20 cellular contexts compared by ENCODE assay signal in genomic region chr18:46283895-46284295, GRCh38.
DNase-seq lines count a peak whose midpoint lies in the region; ATAC-seq and TF ChIP-seq lines count a peak whose summit lies in the region.
"Had no signal": no experiment of that assay in that cellular context is flagged by ENCODE, and none has a peak within 500 bp of the region (broad histone marks: within the 10 kb centered on the region; RNA-seq: fewer than 3 reads in every experiment).

No MANE protein-coding gene starts in this region.

- H3K79me2 ChIP-seq in neural progenitor cell (ENCODE audit: low read depth), result no peaks in the 10 kb centered on the region

- peaks cover 5% of the 10 kb centered on the region for H4K20me1 ChIP-seq in neural progenitor cell (ENCODE audit: low read depth)

- H3K4me2 ChIP-seq in neural progenitor cell, result peak overlapping the region; percentile 31

- H3K4me1 ChIP-seq in neural progenitor cell, result peaks cover 18% of the 10 kb centered on the region
- H3K4me1 ChIP-seq: adrenal gland, lower lobe of right lung had no signal

- H3K27ac ChIP-seq in WERI-Rb-1, result peak overlapping the region; percentile 2; the same call in 1 of the 2 replicates
- no peak overlapping the region for H3K27ac ChIP-seq in neural progenitor cell
- H3K27ac ChIP-seq in coronary artery, result no peak overlapping the region
- H3K27ac ChIP-seq: adrenal gland, lower lobe of right lung had no signal

- no peaks in the 10 kb centered on the region for H3K9me3 Mint-ChIP-seq in activated naive CD4-positive, alpha-beta T cell treated with anti-CD3 and anti-CD28 coated beads, Interleukin-2, amount 50 U/mL, for 72 hours
- H3K9me3 Mint-ChIP-seq in activated naive CD4-positive, alpha-beta T cell treated with anti-CD3 and anti-CD28 coated beads for 36 hours, result no peaks in the 10 kb centered on the region
- H3K9me3 Mint-ChIP-seq in neural progenitor cell, result no peaks in the 10 kb centered on the region
- H3K9me3 Mint-ChIP-seq: activated CD4-positive, alpha-beta memory T cell treated with anti-CD3 and anti-CD28 coated beads, Interleukin-2, amount 10 ng/mL, durations not matched to agents 7 days and 5 days; activated T-helper 1 cell treated with anti-CD3 and anti-CD28 coated beads, Interleukin-12 subunit alpha, Interleukin-12 subunit beta, Interleukin-2, Interleukin-4 antibody, amounts not matched to agents 30 ng/mL and 10 ng/mL and 1 ng/mL, durations not matched to agents 14 hours and 24 hours and 36 hours; CD8-positive, alpha-beta T cell; effector memory CD8-positive, alpha-beta T cell; natural killer cell treated with Interleukin-12 subunit alpha and Interleukin-12 subunit beta and Interleukin-15 and Interleukin-18, amount 100 ng/mL, for 72 hours; stimulated activated naive CD8-positive, alpha-beta T cell treated with anti-CD3 and anti-CD28 coated beads, Interleukin-15, amount 100 ng/mL, for 72 hours had no signal

- H3K27me3 ChIP-seq in WERI-Rb-1 (ENCODE audit: insufficient read depth, low read depth, severe bottlenecking), result no peaks in the 10 kb centered on the region
- no peaks in the 10 kb centered on the region for H3K27me3 ChIP-seq in neural progenitor cell
- H3K27me3 ChIP-seq: adrenal gland had no signal

- H3K9ac ChIP-seq in neural progenitor cell, result no peak overlapping the region

- intact Hi-C loops in activated naive CD4-positive, alpha-beta T cell treated with anti-CD3 and anti-CD28 coated beads for 36 hours (cut with micrococcal nuclease), result no loop called here

- peak; percentile 16; the same call in 1 of the 2 replicates for TF ChIP-seq CTCF in WERI-Rb-1 (IDR thresholded peaks at IDR 0.05; ENCODE audit: low read depth, low read length)
- no peak for TF ChIP-seq CTCF in neural progenitor cell (IDR thresholded peaks at IDR 0.05)
- no peak for TF ChIP-seq CTCF in coronary artery (IDR thresholded peaks at IDR 0.05)

- CTCF ChIA-PET in activated naive CD4-positive, alpha-beta T cell treated with anti-CD3 and anti-CD28 coated beads for 36 hours (lab: Charles Lee), result interaction anchor here (1.5 to 6.9 kb wide), 3 partner anchors 110 to 197 kb away, joined by 3 to 53 read pairs (median 46); a partner anchor contains a TSS

- no peak overlapping the region for H3K4me3 Mint-ChIP-seq in activated naive CD4-positive, alpha-beta T cell treated with anti-CD3 and anti-CD28 coated beads for 36 hours
- no peak overlapping the region for H3K4me3 Mint-ChIP-seq in neural progenitor cell
- H3K4me3 Mint-ChIP-seq: activated CD4-positive, alpha-beta memory T cell treated with anti-CD3 and anti-CD28 coated beads, Interleukin-2, amount 10 ng/mL, durations not matched to agents 7 days and 5 days; activated T-helper 1 cell treated with anti-CD3 and anti-CD28 coated beads, Interleukin-12 subunit alpha, Interleukin-12 subunit beta, Interleukin-2, Interleukin-4 antibody, amounts not matched to agents 30 ng/mL and 10 ng/mL and 1 ng/mL, durations not matched to agents 14 hours and 24 hours and 36 hours; CD8-positive, alpha-beta T cell; effector memory CD8-positive, alpha-beta T cell; natural killer cell treated with Interleukin-12 subunit alpha and Interleukin-12 subunit beta and Interleukin-15 and Interleukin-18, amount 100 ng/mL, for 72 hours; stimulated activated naive CD8-positive, alpha-beta T cell treated with anti-CD3 and anti-CD28 coated beads, Interleukin-15, amount 100 ng/mL, for 72 hours had no signal

- no peak overlapping the region for H2AFZ ChIP-seq in neural progenitor cell (replicated peaks)

- no peaks in the 10 kb centered on the region for H3K9me3 ChIP-seq in WERI-Rb-1 (ENCODE audit: severe bottlenecking)
- H3K9me3 ChIP-seq in neural progenitor cell (ENCODE audit: low read depth), result no peaks in the 10 kb centered on the region
- H3K9me3 ChIP-seq: adrenal gland, lower lobe of right lung had no signal

- no peak for ATAC-seq in activated naive CD4-positive, alpha-beta T cell treated with anti-CD3 and anti-CD28 coated beads, Interleukin-2, amount 50 U/mL, for 72 hours
- no peak for ATAC-seq in GM19397 (IDR thresholded peaks at IDR 0.05; ENCODE audit: unreplicated experiment)
- ATAC-seq: CD8-positive, alpha-beta T cell; effector memory CD8-positive, alpha-beta T cell; lower lobe of right lung; natural killer cell treated with Interleukin-12 subunit alpha and Interleukin-12 subunit beta and Interleukin-15 and Interleukin-18, amount 100 ng/mL, for 72 hours; stimulated activated naive CD8-positive, alpha-beta T cell treated with anti-CD3 and anti-CD28 coated beads, Interleukin-15, amount 100 ng/mL, for 72 hours had no signal

- no peaks in the 10 kb centered on the region for H3K27me3 Mint-ChIP-seq in activated naive CD4-positive, alpha-beta T cell treated with anti-CD3 and anti-CD28 coated beads for 36 hours (ENCODE audit: low read depth)
- H3K27me3 Mint-ChIP-seq in neural progenitor cell (ENCODE audit: insufficient read depth, low read depth), result no peaks in the 10 kb centered on the region
- H3K27me3 Mint-ChIP-seq: activated CD4-positive, alpha-beta memory T cell treated with anti-CD3 and anti-CD28 coated beads, Interleukin-2, amount 10 ng/mL, durations not matched to agents 7 days and 5 days; effector memory CD8-positive, alpha-beta T cell; natural killer cell treated with Interleukin-12 subunit alpha and Interleukin-12 subunit beta and Interleukin-15 and Interleukin-18, amount 100 ng/mL, for 72 hours; stimulated activated naive CD8-positive, alpha-beta T cell treated with anti-CD3 and anti-CD28 coated beads, Interleukin-15, amount 100 ng/mL, for 72 hours had no signal

- no peaks in the 10 kb centered on the region for H3K36me3 Mint-ChIP-seq in activated naive CD4-positive, alpha-beta T cell treated with anti-CD3 and anti-CD28 coated beads, Interleukin-2, amount 50 U/mL, for 72 hours
- H3K36me3 Mint-ChIP-seq in activated naive CD4-positive, alpha-beta T cell treated with anti-CD3 and anti-CD28 coated beads for 36 hours (ENCODE audit: low read depth), result no peaks in the 10 kb centered on the region
- H3K36me3 Mint-ChIP-seq in neural progenitor cell, result no peaks in the 10 kb centered on the region
- H3K36me3 Mint-ChIP-seq: CD8-positive, alpha-beta T cell; natural killer cell treated with Interleukin-12 subunit alpha and Interleukin-12 subunit beta and Interleukin-15 and Interleukin-18, amount 100 ng/mL, for 72 hours had no signal

- no peaks in the 10 kb centered on the region for H3K36me3 ChIP-seq in WERI-Rb-1
- no peaks in the 10 kb centered on the region for H3K36me3 ChIP-seq in neural progenitor cell
- H3K36me3 ChIP-seq: adrenal gland, lower lobe of right lung had no signal

- H3K27ac Mint-ChIP-seq in activated naive CD4-positive, alpha-beta T cell treated with anti-CD3 and anti-CD28 coated beads, Interleukin-2, amount 50 U/mL, for 72 hours, result peak overlapping the region; percentile 8 to 36
- H3K27ac Mint-ChIP-seq in activated naive CD4-positive, alpha-beta T cell treated with anti-CD3 and anti-CD28 coated beads for 36 hours, result no peak overlapping the region
- no peak overlapping the region for H3K27ac Mint-ChIP-seq in neural progenitor cell
- H3K27ac Mint-ChIP-seq: activated CD4-positive, alpha-beta memory T cell treated with anti-CD3 and anti-CD28 coated beads, Interleukin-2, amount 10 ng/mL, durations not matched to agents 7 days and 5 days; activated T-helper 1 cell treated with anti-CD3 and anti-CD28 coated beads, Interleukin-12 subunit alpha, Interleukin-12 subunit beta, Interleukin-2, Interleukin-4 antibody, amounts not matched to agents 30 ng/mL and 10 ng/mL and 1 ng/mL, durations not matched to agents 14 hours and 24 hours and 36 hours; CD8-positive, alpha-beta T cell; effector memory CD8-positive, alpha-beta T cell; natural killer cell treated with Interleukin-12 subunit alpha and Interleukin-12 subunit beta and Interleukin-15 and Interleukin-18, amount 100 ng/mL, for 72 hours had no signal

- no peaks in the 10 kb centered on the region for H3K4me1 Mint-ChIP-seq in activated naive CD4-positive, alpha-beta T cell treated with anti-CD3 and anti-CD28 coated beads for 36 hours (ENCODE audit: low read depth)
- H3K4me1 Mint-ChIP-seq in neural progenitor cell, result peaks cover 16% of the 10 kb centered on the region
- H3K4me1 Mint-ChIP-seq: activated CD4-positive, alpha-beta memory T cell treated with anti-CD3 and anti-CD28 coated beads, Interleukin-2, amount 10 ng/mL, durations not matched to agents 7 days and 5 days had no signal

- no peak for DNase-seq in activated naive CD4-positive, alpha-beta T cell treated with anti-CD3 and anti-CD28 coated beads, Interleukin-2, amount 50 U/mL, for 72 hours (ENCODE audit: low spot score in 2 of 2)
- DNase-seq in activated naive CD4-positive, alpha-beta T cell treated with anti-CD3 and anti-CD28 coated beads for 36 hours, result no peak
- DNase-seq in NCI-H2196 treated with DMSO at 0.1 percent for 48 hours (lab: John Stamatoyannopoulos, UW; ENCODE audit: unreplicated experiment) (peak; percentile 40), WERI-Rb-1 (peak; percentile 79), neural progenitor cell (ENCODE audit: low spot score) (peak; percentile 78), coronary artery (ENCODE audit: low spot score) (no peak), D341Med (ENCODE audit: low spot score) (no peak)
- DNase-seq: ACHN; activated CD4-positive, alpha-beta memory T cell treated with anti-CD3 and anti-CD28 coated beads, Interleukin-2, amount 10 ng/mL, durations not matched to agents 7 days and 5 days; adrenal gland; CD8-positive, alpha-beta T cell; effector memory CD8-positive, alpha-beta T cell; KG1; lower lobe of right lung; NCI-H1436; stimulated activated CD4-positive, alpha-beta T cell treated with anti-CD3 and anti-CD28 coated beads, Interleukin-15, amount 100 ng/mL, for 24 hours; stimulated activated naive CD8-positive, alpha-beta T cell treated with anti-CD3 and anti-CD28 coated beads, Interleukin-15, amount 100 ng/mL, for 72 hours had no signal

- peaks cover 19% of the 10 kb centered on the region for H3F3A ChIP-seq in neural progenitor cell (ENCODE audit: low read depth)

- H3K4me3 ChIP-seq in WERI-Rb-1 (ENCODE audit: low read depth, low read length) (no peak overlapping the region), neural progenitor cell (no peak overlapping the region), coronary artery (no peak overlapping the region)
- H3K4me3 ChIP-seq: adrenal gland, lower lobe of right lung had no signal

Comparison
In these comparisons a context has a peak if more than half of its experiments do, and no peak if none do; other contexts are left out.
1. H3K27ac Mint-ChIP-seq: peak in activated naive CD4-positive, alpha-beta T cell treated with anti-CD3 and anti-CD28 coated beads, Interleukin-2, amount 50 U/mL, for 72 hours (2 of 2); none in activated naive CD4-positive, alpha-beta T cell treated with anti-CD3 and anti-CD28 coated beads for 36 hours (single experiment) and neural progenitor cell (single experiment).
2. DNase-seq: peak in NCI-H2196 treated with DMSO at 0.1 percent for 48 hours (single experiment), WERI-Rb-1 (single experiment) and neural progenitor cell (single experiment); none in activated naive CD4-positive, alpha-beta T cell treated with anti-CD3 and anti-CD28 coated beads, Interleukin-2, amount 50 U/mL, for 72 hours (0 of 2), activated naive CD4-positive, alpha-beta T cell treated with anti-CD3 and anti-CD28 coated beads for 36 hours (single experiment), coronary artery (single experiment) and D341Med (single experiment).